ENCODE assay signal across 1 cellular context in the genomic region with DNA sequence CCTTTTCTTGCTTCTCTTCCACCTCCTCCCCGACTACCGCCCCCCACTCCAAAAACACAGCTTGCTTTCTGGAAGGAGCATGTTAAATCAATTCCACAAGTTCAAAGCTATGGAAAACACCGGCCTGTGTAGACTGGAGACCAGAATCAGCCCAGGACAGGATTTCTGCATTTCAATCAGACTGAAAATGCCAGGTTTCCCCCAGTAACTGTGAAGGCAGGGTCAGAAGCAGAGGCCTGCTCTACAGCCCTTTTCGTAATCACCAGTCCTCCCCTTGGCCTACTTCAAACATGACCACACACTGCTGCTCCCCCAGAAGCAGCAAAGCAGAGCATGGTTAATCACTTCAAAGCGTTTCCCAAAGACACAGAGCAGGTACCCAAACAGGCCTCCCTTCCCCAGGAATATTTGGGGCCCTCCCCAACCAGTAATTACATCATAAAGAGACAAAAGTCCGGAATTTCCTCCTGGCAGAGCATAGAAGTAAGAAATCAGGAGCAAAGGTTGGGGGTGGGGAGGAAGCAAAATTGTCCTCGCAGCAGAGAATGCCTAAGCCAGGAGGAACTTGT.
TF ChIP-seq lines count a peak whose summit lies in the region.

No MANE protein-coding gene starts in this region.

TF ChIP-seq in HepG2, 621 proteins besides CTCF, POLR2A, EP300 and RAD21 (continued from another document and continues in another):
- TF ChIP-seq, protein P1, sequence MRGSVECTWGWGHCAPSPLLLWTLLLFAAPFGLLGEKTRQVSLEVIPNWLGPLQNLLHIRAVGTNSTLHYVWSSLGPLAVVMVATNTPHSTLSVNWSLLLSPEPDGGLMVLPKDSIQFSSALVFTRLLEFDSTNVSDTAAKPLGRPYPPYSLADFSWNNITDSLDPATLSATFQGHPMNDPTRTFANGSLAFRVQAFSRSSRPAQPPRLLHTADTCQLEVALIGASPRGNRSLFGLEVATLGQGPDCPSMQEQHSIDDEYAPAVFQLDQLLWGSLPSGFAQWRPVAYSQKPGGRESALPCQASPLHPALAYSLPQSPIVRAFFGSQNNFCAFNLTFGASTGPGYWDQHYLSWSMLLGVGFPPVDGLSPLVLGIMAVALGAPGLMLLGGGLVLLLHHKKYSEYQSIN (CRISPR knock-in tag; IDR thresholded peaks at IDR 0.05; ENCODE audit: borderline replicate concordance), result no peak
- TF ChIP-seq, protein P2, sequence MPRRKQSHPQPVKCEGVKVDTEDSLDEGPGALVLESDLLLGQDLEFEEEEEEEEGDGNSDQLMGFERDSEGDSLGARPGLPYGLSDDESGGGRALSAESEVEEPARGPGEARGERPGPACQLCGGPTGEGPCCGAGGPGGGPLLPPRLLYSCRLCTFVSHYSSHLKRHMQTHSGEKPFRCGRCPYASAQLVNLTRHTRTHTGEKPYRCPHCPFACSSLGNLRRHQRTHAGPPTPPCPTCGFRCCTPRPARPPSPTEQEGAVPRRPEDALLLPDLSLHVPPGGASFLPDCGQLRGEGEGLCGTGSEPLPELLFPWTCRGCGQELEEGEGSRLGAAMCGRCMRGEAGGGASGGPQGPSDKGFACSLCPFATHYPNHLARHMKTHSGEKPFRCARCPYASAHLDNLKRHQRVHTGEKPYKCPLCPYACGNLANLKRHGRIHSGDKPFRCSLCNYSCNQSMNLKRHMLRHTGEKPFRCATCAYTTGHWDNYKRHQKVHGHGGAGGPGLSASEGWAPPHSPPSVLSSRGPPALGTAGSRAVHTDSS (CRISPR knock-in tag; conservative IDR thresholded peaks at IDR 0.05), result no peak
- TF ChIP-seq THYN1 (CRISPR knock-in tag; IDR thresholded peaks at IDR 0.05; ENCODE audit: borderline replicate concordance, low read depth), result no peak
- no peak for TF ChIP-seq ZNF768 (CRISPR knock-in tag; IDR thresholded peaks at IDR 0.05)
- no peak for TF ChIP-seq BHLHE40 (IDR thresholded peaks at IDR 0.05; ENCODE audit: low read length)
- TF ChIP-seq KLF16 (CRISPR knock-in tag; IDR thresholded peaks at IDR 0.05), result peak in 1 of 2 experiments; percentile 79; a peak in 1 of 4 replicates
- TF ChIP-seq FOXO1 (CRISPR knock-in tag; IDR thresholded peaks at IDR 0.05), result peak; percentile 71; the same call in 1 of the 2 replicates
- 0 out of 2 replicates have a peak, but pooled peaks have one; percentile 57 for TF ChIP-seq ZNF101 (CRISPR knock-in tag; IDR thresholded peaks at IDR 0.05; ENCODE audit: borderline replicate concordance, low read depth)
- TF ChIP-seq NAIF1 (CRISPR knock-in tag; IDR thresholded peaks at IDR 0.05; ENCODE audit: borderline replicate concordance), result 0 out of 2 replicates have a peak, but pooled peaks have one; percentile 30
- TF ChIP-seq MAZ (IDR thresholded peaks at IDR 0.05; ENCODE audit: borderline replicate concordance, low read depth, low read length), result peak; percentile 82; the same call in 1 of the 2 replicates
- peak; percentile 59; the same call in 1 of the 2 replicates for TF ChIP-seq MAZ (CRISPR knock-in tag; IDR thresholded peaks at IDR 0.05; ENCODE audit: low read depth)
- no peak for TF ChIP-seq ZNF776 (CRISPR knock-in tag; IDR thresholded peaks at IDR 0.05)
- TF ChIP-seq, protein P3, sequence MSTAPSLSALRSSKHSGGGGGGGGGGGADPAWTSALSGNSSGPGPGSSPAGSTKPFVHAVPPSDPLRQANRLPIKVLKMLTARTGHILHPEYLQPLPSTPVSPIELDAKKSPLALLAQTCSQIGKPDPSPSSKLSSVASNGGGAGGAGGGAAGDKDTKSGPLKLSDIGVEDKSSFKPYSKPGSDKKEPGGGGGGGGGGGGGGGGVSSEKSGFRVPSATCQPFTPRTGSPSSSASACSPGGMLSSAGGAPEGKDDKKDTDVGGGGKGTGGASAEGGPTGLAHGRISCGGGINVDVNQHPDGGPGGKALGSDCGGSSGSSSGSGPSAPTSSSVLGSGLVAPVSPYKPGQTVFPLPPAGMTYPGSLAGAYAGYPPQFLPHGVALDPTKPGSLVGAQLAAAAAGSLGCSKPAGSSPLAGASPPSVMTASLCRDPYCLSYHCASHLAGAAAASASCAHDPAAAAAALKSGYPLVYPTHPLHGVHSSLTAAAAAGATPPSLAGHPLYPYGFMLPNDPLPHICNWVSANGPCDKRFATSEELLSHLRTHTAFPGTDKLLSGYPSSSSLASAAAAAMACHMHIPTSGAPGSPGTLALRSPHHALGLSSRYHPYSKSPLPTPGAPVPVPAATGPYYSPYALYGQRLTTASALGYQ (CRISPR knock-in tag; IDR thresholded peaks at IDR 0.05), result peak; percentile 90
- TF ChIP-seq KAT8 (CRISPR knock-in tag; IDR thresholded peaks at IDR 0.05), result peak; percentile 84
- peak; percentile 72 for TF ChIP-seq PRPF4 (IDR thresholded peaks at IDR 0.05; ENCODE audit: low read depth, low read length, poor library complexity, severe bottlenecking)
- TF ChIP-seq ZIK1 (CRISPR knock-in tag; IDR thresholded peaks at IDR 0.05; ENCODE audit: borderline replicate concordance, low read depth), result no peak
- TF ChIP-seq ZNF136 (CRISPR knock-in tag; IDR thresholded peaks at IDR 0.05; ENCODE audit: low read depth), result peak; percentile 97; the same call in 1 of the 2 replicates
- TF ChIP-seq NFKBIZ (CRISPR knock-in tag; IDR thresholded peaks at IDR 0.05), result peak; percentile 87; the same call in 1 of the 2 replicates
- no peak for TF ChIP-seq U2AF2 (IDR thresholded peaks at IDR 0.05; ENCODE audit: low read depth, low read length)
- peak; percentile 75; the same call in 1 of the 2 replicates for TF ChIP-seq ZBTB7B (CRISPR knock-in tag; IDR thresholded peaks at IDR 0.05)
- no peak for TF ChIP-seq NFE2L1 (CRISPR knock-in tag; IDR thresholded peaks at IDR 0.05; ENCODE audit: borderline replicate concordance)
- TF ChIP-seq MYNN (CRISPR knock-in tag; IDR thresholded peaks at IDR 0.05; ENCODE audit: low read depth), result 0 out of 2 replicates have a peak, but pooled peaks have one; percentile 14
- peak; percentile 87 for TF ChIP-seq GFI1 (CRISPR knock-in tag; IDR thresholded peaks at IDR 0.05; ENCODE audit: borderline replicate concordance)
- TF ChIP-seq YEATS4 (CRISPR knock-in tag; IDR thresholded peaks at IDR 0.05; ENCODE audit: borderline replicate concordance), result no peak
- no peak for TF ChIP-seq CBX2 (IDR thresholded peaks at IDR 0.05; ENCODE audit: low read depth, low read length)
- no peak for TF ChIP-seq CBX2 (CRISPR knock-in tag; IDR thresholded peaks at IDR 0.05; ENCODE audit: low read depth)
- TF ChIP-seq, protein P4, sequence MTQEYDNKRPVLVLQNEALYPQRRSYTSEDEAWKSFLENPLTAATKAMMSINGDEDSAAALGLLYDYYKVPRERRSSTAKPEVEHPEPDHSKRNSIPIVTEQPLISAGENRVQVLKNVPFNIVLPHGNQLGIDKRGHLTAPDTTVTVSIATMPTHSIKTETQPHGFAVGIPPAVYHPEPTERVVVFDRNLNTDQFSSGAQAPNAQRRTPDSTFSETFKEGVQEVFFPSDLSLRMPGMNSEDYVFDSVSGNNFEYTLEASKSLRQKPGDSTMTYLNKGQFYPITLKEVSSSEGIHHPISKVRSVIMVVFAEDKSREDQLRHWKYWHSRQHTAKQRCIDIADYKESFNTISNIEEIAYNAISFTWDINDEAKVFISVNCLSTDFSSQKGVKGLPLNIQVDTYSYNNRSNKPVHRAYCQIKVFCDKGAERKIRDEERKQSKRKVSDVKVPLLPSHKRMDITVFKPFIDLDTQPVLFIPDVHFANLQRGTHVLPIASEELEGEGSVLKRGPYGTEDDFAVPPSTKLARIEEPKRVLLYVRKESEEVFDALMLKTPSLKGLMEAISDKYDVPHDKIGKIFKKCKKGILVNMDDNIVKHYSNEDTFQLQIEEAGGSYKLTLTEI (CRISPR knock-in tag; conservative IDR thresholded peaks at IDR 0.05), result no peak
- TF ChIP-seq ZFP36 (IDR thresholded peaks at IDR 0.05; ENCODE audit: borderline replicate concordance, low read depth, low read length, partially characterized antibody), result no peak
- no peak for TF ChIP-seq CC2D1A (CRISPR knock-in tag; IDR thresholded peaks at IDR 0.05)
- TF ChIP-seq, protein P5, sequence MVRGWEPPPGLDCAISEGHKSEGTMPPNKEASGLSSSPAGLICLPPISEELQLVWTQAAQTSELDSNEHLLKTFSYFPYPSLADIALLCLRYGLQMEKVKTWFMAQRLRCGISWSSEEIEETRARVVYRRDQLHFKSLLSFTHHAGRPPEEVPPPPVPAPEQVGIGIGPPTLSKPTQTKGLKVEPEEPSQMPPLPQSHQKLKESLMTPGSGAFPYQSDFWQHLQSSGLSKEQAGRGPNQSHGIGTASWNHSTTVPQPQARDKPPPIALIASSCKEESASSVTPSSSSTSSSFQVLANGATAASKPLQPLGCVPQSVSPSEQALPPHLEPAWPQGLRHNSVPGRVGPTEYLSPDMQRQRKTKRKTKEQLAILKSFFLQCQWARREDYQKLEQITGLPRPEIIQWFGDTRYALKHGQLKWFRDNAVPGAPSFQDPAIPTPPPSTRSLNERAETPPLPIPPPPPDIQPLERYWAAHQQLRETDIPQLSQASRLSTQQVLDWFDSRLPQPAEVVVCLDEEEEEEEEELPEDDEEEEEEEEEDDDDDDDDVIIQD (CRISPR knock-in tag; IDR thresholded peaks at IDR 0.05; ENCODE audit: low read depth), result peak; percentile 75; the same call in 1 of the 2 replicates
- TF ChIP-seq ZNF33A (CRISPR knock-in tag; IDR thresholded peaks at IDR 0.05; ENCODE audit: borderline replicate concordance), result no peak
- TF ChIP-seq, protein P6, sequence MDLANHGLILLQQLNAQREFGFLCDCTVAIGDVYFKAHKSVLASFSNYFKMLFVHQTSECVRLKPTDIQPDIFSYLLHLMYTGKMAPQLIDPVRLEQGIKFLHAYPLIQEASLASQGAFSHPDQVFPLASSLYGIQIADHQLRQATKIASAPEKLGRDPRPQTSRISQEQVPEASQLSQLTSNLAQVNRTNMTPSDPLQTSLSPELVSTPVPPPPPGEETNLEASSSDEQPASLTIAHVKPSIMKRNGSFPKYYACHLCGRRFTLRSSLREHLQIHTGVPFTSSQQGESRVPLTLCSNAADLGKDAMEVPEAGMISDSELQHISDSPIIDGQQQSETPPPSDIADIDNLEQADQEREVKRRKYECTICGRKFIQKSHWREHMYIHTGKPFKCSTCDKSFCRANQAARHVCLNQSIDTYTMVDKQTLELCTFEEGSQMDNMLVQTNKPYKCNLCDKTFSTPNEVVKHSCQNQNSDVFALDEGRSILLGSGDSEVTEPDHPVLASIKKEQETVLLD (CRISPR knock-in tag; IDR thresholded peaks at IDR 0.05; ENCODE audit: low read depth), result 0 out of 2 replicates have a peak, but pooled peaks have one; percentile 56
- TF ChIP-seq ZSCAN31 (CRISPR knock-in tag; IDR thresholded peaks at IDR 0.05; ENCODE audit: low read depth), result no peak; the same call in 1 of the 2 replicates
- no peak for TF ChIP-seq NRL (CRISPR knock-in tag; IDR thresholded peaks at IDR 0.05; ENCODE audit: borderline replicate concordance)
- TF ChIP-seq, protein P7, sequence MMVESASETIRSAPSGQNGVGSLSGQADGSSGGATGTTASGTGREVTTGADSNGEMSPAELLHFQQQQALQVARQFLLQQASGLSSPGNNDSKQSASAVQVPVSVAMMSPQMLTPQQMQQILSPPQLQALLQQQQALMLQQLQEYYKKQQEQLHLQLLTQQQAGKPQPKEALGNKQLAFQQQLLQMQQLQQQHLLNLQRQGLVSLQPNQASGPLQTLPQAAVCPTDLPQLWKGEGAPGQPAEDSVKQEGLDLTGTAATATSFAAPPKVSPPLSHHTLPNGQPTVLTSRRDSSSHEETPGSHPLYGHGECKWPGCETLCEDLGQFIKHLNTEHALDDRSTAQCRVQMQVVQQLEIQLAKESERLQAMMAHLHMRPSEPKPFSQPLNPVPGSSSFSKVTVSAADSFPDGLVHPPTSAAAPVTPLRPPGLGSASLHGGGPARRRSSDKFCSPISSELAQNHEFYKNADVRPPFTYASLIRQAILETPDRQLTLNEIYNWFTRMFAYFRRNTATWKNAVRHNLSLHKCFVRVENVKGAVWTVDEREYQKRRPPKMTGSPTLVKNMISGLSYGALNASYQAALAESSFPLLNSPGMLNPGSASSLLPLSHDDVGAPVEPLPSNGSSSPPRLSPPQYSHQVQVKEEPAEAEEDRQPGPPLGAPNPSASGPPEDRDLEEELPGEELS (CRISPR knock-in tag; IDR thresholded peaks at IDR 0.05), result peak; percentile 85
- TF ChIP-seq ZNF367 (CRISPR knock-in tag; IDR thresholded peaks at IDR 0.05; ENCODE audit: borderline replicate concordance), result no peak
- no peak for TF ChIP-seq ZNF207 (IDR thresholded peaks at IDR 0.05; ENCODE audit: borderline replicate concordance)
- TF ChIP-seq, protein P8, sequence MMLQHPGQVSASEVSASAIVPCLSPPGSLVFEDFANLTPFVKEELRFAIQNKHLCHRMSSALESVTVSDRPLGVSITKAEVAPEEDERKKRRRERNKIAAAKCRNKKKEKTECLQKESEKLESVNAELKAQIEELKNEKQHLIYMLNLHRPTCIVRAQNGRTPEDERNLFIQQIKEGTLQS (CRISPR knock-in tag; IDR thresholded peaks at IDR 0.05), result peak; percentile 65
- peak; percentile 92 for TF ChIP-seq ASH2L (IDR thresholded peaks at IDR 0.05; ENCODE audit: insufficient read length, low read depth, low read length)
- no peak for TF ChIP-seq NFKB2 (CRISPR knock-in tag; IDR thresholded peaks at IDR 0.05; ENCODE audit: borderline replicate concordance)
- TF ChIP-seq, protein P9, sequence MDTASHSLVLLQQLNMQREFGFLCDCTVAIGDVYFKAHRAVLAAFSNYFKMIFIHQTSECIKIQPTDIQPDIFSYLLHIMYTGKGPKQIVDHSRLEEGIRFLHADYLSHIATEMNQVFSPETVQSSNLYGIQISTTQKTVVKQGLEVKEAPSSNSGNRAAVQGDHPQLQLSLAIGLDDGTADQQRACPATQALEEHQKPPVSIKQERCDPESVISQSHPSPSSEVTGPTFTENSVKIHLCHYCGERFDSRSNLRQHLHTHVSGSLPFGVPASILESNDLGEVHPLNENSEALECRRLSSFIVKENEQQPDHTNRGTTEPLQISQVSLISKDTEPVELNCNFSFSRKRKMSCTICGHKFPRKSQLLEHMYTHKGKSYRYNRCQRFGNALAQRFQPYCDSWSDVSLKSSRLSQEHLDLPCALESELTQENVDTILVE (CRISPR knock-in tag; IDR thresholded peaks at IDR 0.05), result no peak
- TF ChIP-seq ZNF619 (CRISPR knock-in tag; IDR thresholded peaks at IDR 0.05), result peak; percentile 57; the same call in 1 of the 2 replicates
- TF ChIP-seq GATAD1 (CRISPR knock-in tag; IDR thresholded peaks at IDR 0.05), result no peak
- TF ChIP-seq ZSCAN21 (CRISPR knock-in tag; IDR thresholded peaks at IDR 0.05; ENCODE audit: borderline replicate concordance), result 0 out of 2 replicates have a peak, but pooled peaks have one; percentile 42
- TF ChIP-seq, protein P10, sequence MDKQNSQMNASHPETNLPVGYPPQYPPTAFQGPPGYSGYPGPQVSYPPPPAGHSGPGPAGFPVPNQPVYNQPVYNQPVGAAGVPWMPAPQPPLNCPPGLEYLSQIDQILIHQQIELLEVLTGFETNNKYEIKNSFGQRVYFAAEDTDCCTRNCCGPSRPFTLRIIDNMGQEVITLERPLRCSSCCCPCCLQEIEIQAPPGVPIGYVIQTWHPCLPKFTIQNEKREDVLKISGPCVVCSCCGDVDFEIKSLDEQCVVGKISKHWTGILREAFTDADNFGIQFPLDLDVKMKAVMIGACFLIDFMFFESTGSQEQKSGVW (CRISPR knock-in tag; IDR thresholded peaks at IDR 0.05; ENCODE audit: borderline replicate concordance), result no peak
- peak; percentile 84; the same call in 1 of the 2 replicates for TF ChIP-seq ZNF816 (CRISPR knock-in tag; IDR thresholded peaks at IDR 0.05; ENCODE audit: borderline replicate concordance)
- 0 out of 2 replicates have a peak, but pooled peaks have one; percentile 10 for TF ChIP-seq SMARCC2 (IDR thresholded peaks at IDR 0.05)
- no peak for TF ChIP-seq ZNF562 (CRISPR knock-in tag; IDR thresholded peaks at IDR 0.05; ENCODE audit: borderline replicate concordance)
- TF ChIP-seq ZNF775 (CRISPR knock-in tag; IDR thresholded peaks at IDR 0.05; ENCODE audit: borderline replicate concordance), result peak; percentile 74; the same call in 1 of the 2 replicates
- no peak; the same call in 1 of the 2 replicates for TF ChIP-seq ZNF782 (CRISPR knock-in tag; IDR thresholded peaks at IDR 0.05; ENCODE audit: borderline replicate concordance)
- TF ChIP-seq MED1 (CRISPR knock-in tag; IDR thresholded peaks at IDR 0.05), result peak; percentile 96
